Comparison of ENCODE assay signal across 8 cellular contexts in genomic region chr5:77211013-77211690, GRCh38. TPM values are rescaled to one million over a fixed set of nuclear protein-coding genes. Genes with fewer than 3 reads are reported as not detected.
DNase-seq lines count a peak whose midpoint lies in the region; ATAC-seq and TF ChIP-seq lines count a peak whose summit lies in the region.

No MANE protein-coding gene starts in this region.

- peaks cover 12% of the 10 kb centered on the region for H3K4me1 Mint-ChIP-seq in activated CD4-positive, alpha-beta T cell treated with anti-CD3 and anti-CD28 coated beads, Interleukin-2, amount 10 ng/mL, durations not matched to agents 7 days and 5 days
- peaks cover 11% of the 10 kb centered on the region for H3K4me1 Mint-ChIP-seq in activated naive CD8-positive, alpha-beta T cell treated with anti-CD3 and anti-CD28 coated beads for 36 hours

- ATAC-seq in HG03571 (IDR thresholded peaks at IDR 0.05; ENCODE audit: unreplicated experiment) = no peak

- peaks cover 78% of the 10 kb centered on the region for H3K27me3 Mint-ChIP-seq in activated CD4-positive, alpha-beta T cell treated with anti-CD3 and anti-CD28 coated beads, Interleukin-2, amount 10 ng/mL, durations not matched to agents 7 days and 5 days
- H3K27me3 Mint-ChIP-seq in activated naive CD8-positive, alpha-beta T cell treated with anti-CD3 and anti-CD28 coated beads for 36 hours = peaks cover 77% of the 10 kb centered on the region

- no peak for TF ChIP-seq RAD21 in liver (IDR thresholded peaks at IDR 0.05)

- no peak for DNase-seq in activated CD4-positive, alpha-beta T cell treated with anti-CD3 and anti-CD28 coated beads, Interleukin-2, amount 10 ng/mL, durations not matched to agents 7 days and 5 days
- DNase-seq in activated CD4-positive, alpha-beta T cell treated with anti-CD3 and anti-CD28 coated beads, Interleukin-2, amount 50 U/mL, for 48 hours = no peak
- DNase-seq in activated naive CD8-positive, alpha-beta T cell treated with anti-CD3 and anti-CD28 coated beads for 36 hours = no peak
- DNase-seq in transverse colon (no peak), NCI-H1092 (lab: John Stamatoyannopoulos, UW) (no peak), NCI-H446 treated with DMSO at 0.1 percent for 48 hours (lab: John Stamatoyannopoulos, UW) (no peak)

- in situ Hi-C loops in transverse colon (cut with MboI; ENCODE audit: low pct_ligation_motif_present in 1 of 4, low pct_unique_long_range_greater_than_20kb in 1 of 4, low sequenced_read_pairs in 3 of 4) = no loop called here

- H3K27ac Mint-ChIP-seq in activated CD4-positive, alpha-beta T cell treated with anti-CD3 and anti-CD28 coated beads, Interleukin-2, amount 10 ng/mL, durations not matched to agents 7 days and 5 days = no peak overlapping the region
- H3K27ac Mint-ChIP-seq in activated naive CD8-positive, alpha-beta T cell treated with anti-CD3 and anti-CD28 coated beads for 36 hours = no peak overlapping the region

- WGBS in liver = 2% methylated on average over 55 of the region's 55 CpGs
- WGBS in transverse colon (ENCODE audit: low coverage in 1 of 2), 2 donors = 0 to 12% methylated on average over 1 to 39 of the region's 55 CpGs

- H3K9me3 ChIP-seq in liver (ENCODE audit: control insufficient read depth in 4 of 4, low read length in 3 of 4) (no peaks in the 10 kb centered on the region), transverse colon (no peaks in the 10 kb centered on the region)

- CTCF ChIA-PET in activated CD4-positive, alpha-beta T cell treated with anti-CD3 and anti-CD28 coated beads, Interleukin-2, amount 10 ng/mL, durations not matched to agents 7 days and 5 days (lab: Charles Lee) = no interaction called here

- H3K4me3 ChIP-seq in liver (ENCODE audit: low read depth in 1 of 3, low read length in 3 of 3) = peak overlapping the region in 2 of 3 donors; percentile 1 to 81
- peak overlapping the region; percentile 24 to 58 (median 50) for H3K4me3 ChIP-seq in transverse colon

- POLR2A ChIA-PET in activated CD4-positive, alpha-beta T cell treated with anti-CD3 and anti-CD28 coated beads, Interleukin-2, amount 10 ng/mL, durations not matched to agents 7 days and 5 days (lab: Charles Lee) = no interaction called here

- no peaks in the 10 kb centered on the region for H3K9me3 Mint-ChIP-seq in activated CD4-positive, alpha-beta T cell treated with anti-CD3 and anti-CD28 coated beads, Interleukin-2, amount 10 ng/mL, durations not matched to agents 7 days and 5 days
- H3K9me3 Mint-ChIP-seq in activated naive CD8-positive, alpha-beta T cell treated with anti-CD3 and anti-CD28 coated beads for 36 hours = no peaks in the 10 kb centered on the region

- intact Hi-C loops in transverse colon (cut with DNase I; ENCODE audit: low total_unique reads) = no loop called here

- TF ChIP-seq EP300 in transverse colon (IDR thresholded peaks at IDR 0.05; ENCODE audit: low read depth) = no peak

- H3K4me3 Mint-ChIP-seq in activated CD4-positive, alpha-beta T cell treated with anti-CD3 and anti-CD28 coated beads, Interleukin-2, amount 10 ng/mL, durations not matched to agents 7 days and 5 days = peak overlapping the region; percentile 55
- peak overlapping the region; percentile 62 for H3K4me3 Mint-ChIP-seq in activated naive CD8-positive, alpha-beta T cell treated with anti-CD3 and anti-CD28 coated beads for 36 hours

- TF ChIP-seq CTCF in liver (IDR thresholded peaks at IDR 0.05; ENCODE audit: low read depth, low read length, missing input control) (no peak), transverse colon (IDR thresholded peaks at IDR 0.05) (no peak)

- H3K9ac ChIP-seq in liver (ENCODE audit: low read depth in 1 of 2, low read length in 2 of 2) = no peak overlapping the region

- no peak for TF ChIP-seq POLR2A in transverse colon (IDR thresholded peaks at IDR 0.05)

- H3K27ac ChIP-seq in liver (ENCODE audit: low read depth in 1 of 2, low read length in 2 of 2) (no peak overlapping the region), transverse colon (no peak overlapping the region)

- H3K27me3 ChIP-seq in liver (ENCODE audit: control insufficient read depth in 4 of 4, insufficient read depth in 4 of 4, low read length in 3 of 4) = peaks cover 0 to 23% (median 8%) of the 10 kb centered on the region in 4 donors
- peaks cover 68% of the 10 kb centered on the region for H3K27me3 ChIP-seq in transverse colon

- H3K36me3 Mint-ChIP-seq in activated CD4-positive, alpha-beta T cell treated with anti-CD3 and anti-CD28 coated beads, Interleukin-2, amount 10 ng/mL, durations not matched to agents 7 days and 5 days (ENCODE audit: low read depth) = peaks cover 4% of the 10 kb centered on the region
- H3K36me3 Mint-ChIP-seq in activated naive CD8-positive, alpha-beta T cell treated with anti-CD3 and anti-CD28 coated beads for 36 hours = peaks cover 2% of the 10 kb centered on the region

- H3K4me1 ChIP-seq in liver (ENCODE audit: control insufficient read depth in 4 of 4, insufficient read depth in 4 of 4, low read length in 3 of 4) (peaks cover 6 to 15% (median 11%) of the 10 kb centered on the region in 4 donors), transverse colon (peaks cover 0 to 9% (median 0%) of the 10 kb centered on the region in 4 donors)

- H3K36me3 ChIP-seq in liver (ENCODE audit: control insufficient read depth in 4 of 4, insufficient read depth in 3 of 4, low read depth in 1 of 4, low read length in 3 of 4) (no peaks in the 10 kb centered on the region), transverse colon (no peaks in the 10 kb centered on the region)

TF ChIP-seq in liver, 16 proteins besides CTCF, POLR2A, EP300 and RAD21:
- TF ChIP-seq YY1 (IDR thresholded peaks at IDR 0.05) (no peak), FOXA1 (IDR thresholded peaks at IDR 0.05) (no peak), EGR1 (IDR thresholded peaks at IDR 0.05; ENCODE audit: low read depth in 2 of 2) (no peak), SP1 (IDR thresholded peaks at IDR 0.05) (no peak), TAF1 (conservative IDR thresholded peaks at IDR 0.05) (no peak), FOXA2 (IDR thresholded peaks at IDR 0.05) (no peak), MAX (IDR thresholded peaks at IDR 0.05) (no peak)

RNA-seq across cellular contexts. Expression of gene PDE8B, which starts 0.7 kb away (rescaled TPM):
- total RNA-seq in activated CD4-positive, alpha-beta T cell treated with anti-CD3 and anti-CD28 coated beads, Interleukin-2, amount 10 ng/mL, durations not matched to agents 7 days and 5 days = under 1 TPM in 1 of 2 experiments, not detected in 1; 0.25 TPM
- total RNA-seq in activated naive CD8-positive, alpha-beta T cell treated with anti-CD3 and anti-CD28 coated beads for 36 hours = under 1 TPM in 1 of 2 experiments, not detected in 1; 0.16 TPM
- total RNA-seq in liver (under 1 TPM; 0.19 to 0.59 TPM), transverse colon (10 to 100 TPM in 1 of 4 donors, 1 to 10 TPM in 1, under 1 TPM in 2; 0.40 to 22.4 (median 1.2) TPM)
- polyA plus RNA-seq in liver = under 1 TPM; 0.39 to 0.82 TPM
